1 cellular context compared by ENCODE assay signal in genomic region chr10:120011359-120012132, GRCh38.
A peak's percentile ranks its signal among the peaks of the same experiment; 100 is the strongest.
TF ChIP-seq lines count a peak whose summit lies in the region.

No MANE protein-coding gene starts in this region.

TF ChIP-seq in HepG2, 621 proteins besides CTCF, POLR2A, EP300 and RAD21 (continued from another document):
- TF ChIP-seq ZNF687 (CRISPR knock-in tag; IDR thresholded peaks at IDR 0.05) (peak; percentile 32; the same call in 1 of the 2 replicates), STAG1 (CRISPR knock-in tag; IDR thresholded peaks at IDR 0.05) (peak; percentile 24; the same call in 1 of the 2 replicates), ZKSCAN8 (CRISPR knock-in tag; IDR thresholded peaks at IDR 0.05; ENCODE audit: borderline replicate concordance) (no peak)
